Comparison of ENCODE assay signal across 15 cellular contexts in the genomic region with DNA sequence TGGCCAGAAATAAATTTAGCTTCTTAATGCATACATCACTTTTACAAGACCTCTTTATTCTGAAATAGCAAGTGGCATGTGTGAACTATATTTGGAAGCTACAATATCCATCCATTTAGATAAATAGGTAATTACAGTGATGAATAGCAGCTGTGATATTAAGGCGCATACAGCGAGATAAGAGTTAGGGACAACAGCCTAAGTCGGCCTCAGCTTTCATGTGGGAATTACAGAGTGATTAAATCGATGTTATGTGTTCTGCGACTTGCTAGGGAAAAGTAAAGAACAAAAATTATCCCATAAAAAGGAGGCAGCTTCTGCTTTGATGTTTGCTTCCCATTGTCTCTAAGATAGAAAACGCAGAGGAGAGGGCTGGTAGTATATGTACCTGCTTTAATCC.
DNase-seq lines count a peak whose midpoint lies in the region; ATAC-seq lines count a peak whose summit lies in the region.
"Had no signal": no experiment of that assay in that cellular context is flagged by ENCODE, and none has a peak within 500 bp of the region (broad histone marks: within the 10 kb centered on the region; RNA-seq: fewer than 3 reads in every experiment).

No MANE protein-coding gene starts in this region.

- DNase-seq in NCI-H146 (lab: John Stamatoyannopoulos, UW), result peak; percentile 27
- peak; percentile 32 for DNase-seq in NCI-H146 treated with DMSO at 0.1 percent for 48 hours (lab: John Stamatoyannopoulos, UW; ENCODE audit: unreplicated experiment)
- peak; percentile 31 for DNase-seq in SW480 (ENCODE audit: low spot score)
- no peak for DNase-seq in H4 (ENCODE audit: low spot score)
- no peak for DNase-seq in NCI-H2227 treated with DMSO at 0.1 percent for 48 hours (lab: John Stamatoyannopoulos, UW)
- DNase-seq: C1 segment of cervical spinal cord; Calu3; CD4-positive, alpha-beta memory T cell; COR-L47; DMS53; DMS79 treated with DMSO at 0.1 percent for 48 hours; GF-D8; HFFc6 had no signal

- ATAC-seq in HG02623 (IDR thresholded peaks at IDR 0.05; ENCODE audit: unreplicated experiment), result no peak
- ATAC-seq: GM23338 had no signal

Comparison
In these comparisons a context has a peak if more than half of its experiments do, and no peak if none do; other contexts are left out.
1. DNase-seq: peak in NCI-H146 (single experiment), NCI-H146 treated with DMSO at 0.1 percent for 48 hours (single experiment) and SW480 (single experiment); none in H4 (single experiment) and NCI-H2227 treated with DMSO at 0.1 percent for 48 hours (single experiment).